ENCODE assay signal across 7 cellular contexts in genomic region chr7:100271716-100272537, GRCh38.
A peak's percentile ranks its signal among the peaks of the same experiment; 100 is the strongest.
DNase-seq lines count a peak whose midpoint lies in the region; ATAC-seq lines count a peak whose summit lies in the region.

No MANE protein-coding gene starts in this region.

- ATAC-seq in GM18502 (IDR thresholded peaks at IDR 0.05; ENCODE audit: poor library complexity, unreplicated experiment) (peak; percentile 92), HG02938 (IDR thresholded peaks at IDR 0.05; ENCODE audit: unreplicated experiment) (peak; percentile 86)

- DNase-seq in NCI-H187 (lab: John Stamatoyannopoulos, UW) (peak; percentile 95 to 98), T-helper 22 cell (ENCODE audit: low read depth) (peak; percentile 91), astrocyte of the hippocampus (ENCODE audit: low read depth, low spot score) (peak; percentile 98), hippocampal formation (lab: John Stamatoyannopoulos, UW) (peak; percentile 92 to 95), retina (peak; percentile 93)

Comparison
In these comparisons a context has a peak if more than half of its experiments do, and no peak if none do; other contexts are left out.
1. Peak in every context shown above with its lines: DNase-seq and ATAC-seq.